In genomic region chr1:7549693-7550161, GRCh38 we compare ENCODE assay signal across 10 cellular contexts.
DNase-seq lines count a peak whose midpoint lies in the region; ATAC-seq, FAIRE-seq and TF ChIP-seq lines count a peak whose summit lies in the region.
"Had no signal": no experiment of that assay in that cellular context is flagged by ENCODE, and none has a peak within 500 bp of the region (broad histone marks: within the 10 kb centered on the region; RNA-seq: fewer than 3 reads in every experiment).

No MANE protein-coding gene starts in this region.

- H3K27me3 ChIP-seq in thoracic aorta (replicated peaks; ENCODE audit: insufficient read depth) (no peaks in the 10 kb centered on the region), tibial artery (peaks cover 0 to 33% of the 10 kb centered on the region in 2 donors)

- intact Hi-C loops in kidney (cut with DNase I): no loop called here
- intact Hi-C loops in tibial artery (cut with DNase I; ENCODE audit: low total_unique reads): no loop called here

- H3K9me3 ChIP-seq in kidney (ENCODE audit: control insufficient read depth in 1 of 2, low read length in 2 of 2) (no peaks in the 10 kb centered on the region), thoracic aorta (no peaks in the 10 kb centered on the region), tibial artery (peaks cover 0 to 7% (median 5%) of the 10 kb centered on the region in 3 donors)

- FAIRE-seq in kidney (lab: Jason Lieb, UNC): no peak

- TF ChIP-seq CTCF in kidney (IDR thresholded peaks at IDR 0.05; ENCODE audit: borderline replicate concordance, extremely low read depth, insufficient read depth) (no peak), thoracic aorta (IDR thresholded peaks at IDR 0.05) (no peak), tibial artery (IDR thresholded peaks at IDR 0.05) (no peak)

- H3K4me1 ChIP-seq in kidney (ENCODE audit: control insufficient read depth in 1 of 2, insufficient read depth in 1 of 2, low read depth in 1 of 2, low read length in 2 of 2): peaks cover 25 to 33% of the 10 kb centered on the region in 2 donors
- H3K4me1 ChIP-seq in thoracic aorta (ENCODE audit: control insufficient read depth in 1 of 2, low read depth in 2 of 2): peaks cover 9 to 14% of the 10 kb centered on the region in 2 donors
- H3K4me1 ChIP-seq in tibial artery: peaks cover 0 to 25% (median 9%) of the 10 kb centered on the region in 4 donors

- ATAC-seq in thoracic aorta (ENCODE audit: insufficient number of reproducible peaks, low FRiP score, low read depth): no peak

- no peak overlapping the region for H3K4me3 ChIP-seq in kidney (ENCODE audit: low read length in 2 of 2)
- H3K4me3 ChIP-seq in thoracic aorta: no peak overlapping the region
- H3K4me3 ChIP-seq in tibial artery: no peak overlapping the region

- DNase-seq in activated effector memory CD4-positive, alpha-beta T cell treated with anti-CD3 and anti-CD28 coated beads, Interleukin-2, amount 50 U/mL, for 16 hours: peak; percentile 39
- no peak for DNase-seq in activated effector memory CD4-positive, alpha-beta T cell treated with Interleukin-2 at 50 U/mL for 16 hours
- DNase-seq in activated CD4-positive, alpha-beta T cell treated with anti-CD3 and anti-CD28 coated beads, Interleukin-2, amount 50 U/mL, for 48 hours: peak; percentile 43 to 61
- DNase-seq in kidney (peak; percentile 37), thoracic aorta (ENCODE audit: low spot score) (no peak), MV-4-11 (lab: John Stamatoyannopoulos, UW) (no peak), NCI-H510A treated with DMSO at 0.1 percent for 48 hours (lab: John Stamatoyannopoulos, UW) (no peak), tibial artery (no peak)
- DNase-seq: NCI-H187 treated with DMSO at 0.1 percent for 48 hours had no signal

- H3K36me3 ChIP-seq in kidney (ENCODE audit: control insufficient read depth in 1 of 2, insufficient read depth in 2 of 2, low read length in 2 of 2): no peaks in the 10 kb centered on the region
- H3K36me3 ChIP-seq in thoracic aorta: no peaks in the 10 kb centered on the region
- no peaks in the 10 kb centered on the region for H3K36me3 ChIP-seq in tibial artery

- H3K27ac ChIP-seq in kidney (ENCODE audit: low read depth in 2 of 2, low read length in 2 of 2) (peak overlapping the region; percentile 23 to 34), thoracic aorta (peak overlapping the region; percentile 34 to 37), tibial artery (peak overlapping the region in 1 of 2 donors; percentile 26)
- H3K27ac ChIP-seq: C4-2B had no signal

- peak overlapping the region in 1 of 2 donors; percentile 43 for H3K9ac ChIP-seq in kidney (ENCODE audit: low read length in 2 of 2)

Comparison
In these comparisons a context has a peak if more than half of its experiments do, and no peak if none do; other contexts are left out.
1. DNase-seq: peak in activated effector memory CD4-positive, alpha-beta T cell treated with anti-CD3 and anti-CD28 coated beads, Interleukin-2, amount 50 U/mL, for 16 hours (single experiment), activated CD4-positive, alpha-beta T cell treated with anti-CD3 and anti-CD28 coated beads, Interleukin-2, amount 50 U/mL, for 48 hours (2 of 2) and kidney (single experiment); none in activated effector memory CD4-positive, alpha-beta T cell treated with Interleukin-2 at 50 U/mL for 16 hours (single experiment), thoracic aorta (single experiment), MV-4-11 (single experiment), NCI-H510A treated with DMSO at 0.1 percent for 48 hours (single experiment) and tibial artery (0 of 2).